ENCODE assay signal across 19 cellular contexts in genomic region chr12:72256725-72257124, GRCh38. TPM values are rescaled to one million over a fixed set of nuclear protein-coding genes. Genes with fewer than 3 reads are reported as not detected.
DNase-seq lines count a peak whose midpoint lies in the region; ATAC-seq and TF ChIP-seq lines count a peak whose summit lies in the region.
"Had no signal": no experiment of that assay in that cellular context is flagged by ENCODE, and none has a peak within 500 bp of the region (broad histone marks: within the 10 kb centered on the region; RNA-seq: fewer than 3 reads in every experiment).

No MANE protein-coding gene starts in this region.

- H3K23ac ChIP-seq in mesendoderm (ENCODE audit: low read length), result no peak overlapping the region

- no peak overlapping the region for H2BK5ac ChIP-seq in mesendoderm (ENCODE audit: low read length)

- CTCF ChIA-PET in PC-3 (lab: Charles Lee), result no interaction called here
- CTCF ChIA-PET in activated CD8-positive, alpha-beta T cell treated with anti-CD3 and anti-CD28 coated beads, Interleukin-2, amount 10 ng/mL, durations not matched to agents 7 days and 5 days (lab: Charles Lee), result no interaction called here

- no peak overlapping the region for H4K8ac ChIP-seq in mesendoderm (ENCODE audit: low read depth, low read length)

- no peak overlapping the region for H3K56ac ChIP-seq in mesendoderm (ENCODE audit: low read length)

- H3K4me3 ChIP-seq in PC-3 (ENCODE audit: low read length), result no peak overlapping the region
- H3K4me3 ChIP-seq in mesendoderm (ENCODE audit: low read length), result no peak overlapping the region
- H3K4me3 ChIP-seq: GM23248 had no signal

- no peak overlapping the region for H3K27ac Mint-ChIP-seq in activated CD8-positive, alpha-beta T cell treated with anti-CD3 and anti-CD28 coated beads, Interleukin-2, amount 10 ng/mL, durations not matched to agents 7 days and 5 days
- H3K27ac Mint-ChIP-seq: CD8-positive, alpha-beta T cell had no signal

- H3K79me1 ChIP-seq in mesendoderm (ENCODE audit: low read length), result no peaks in the 10 kb centered on the region

- no peak overlapping the region for H3K27ac ChIP-seq in PC-3 (ENCODE audit: low read length)
- no peak overlapping the region for H3K27ac ChIP-seq in mesendoderm (ENCODE audit: low read depth, low read length)
- H3K27ac ChIP-seq: GM23248 had no signal

- no TSS peak for BruUV-seq in PC-3 (replicated peaks; lab: Mats Ljungman, UMichigan)

- H3K27me3 Mint-ChIP-seq in activated CD8-positive, alpha-beta T cell treated with anti-CD3 and anti-CD28 coated beads, Interleukin-2, amount 10 ng/mL, durations not matched to agents 7 days and 5 days (ENCODE audit: low read depth), result no peaks in the 10 kb centered on the region

- H3K4me3 Mint-ChIP-seq in activated CD8-positive, alpha-beta T cell treated with anti-CD3 and anti-CD28 coated beads, Interleukin-2, amount 10 ng/mL, durations not matched to agents 7 days and 5 days, result no peak overlapping the region
- H3K4me3 Mint-ChIP-seq: CD8-positive, alpha-beta T cell had no signal

- no peaks in the 10 kb centered on the region for H3K4me1 ChIP-seq in PC-3 (ENCODE audit: insufficient read depth, low read length)
- H3K4me1 ChIP-seq in mesendoderm (ENCODE audit: control insufficient read depth, low read depth, low read length), result no peaks in the 10 kb centered on the region
- H3K4me1 ChIP-seq: Caco-2 had no signal

- intact Hi-C loops in PC-3 (cut with micrococcal nuclease), result no loop called here

- H2AK5ac ChIP-seq in mesendoderm (ENCODE audit: low read length), result no peak overlapping the region

- no peak overlapping the region for H3K4me2 ChIP-seq in PC-3 (ENCODE audit: low read length)
- H3K4me2 ChIP-seq in mesendoderm (ENCODE audit: low read length), result no peak overlapping the region

- no peak overlapping the region for H3K18ac ChIP-seq in mesendoderm (ENCODE audit: low read length)

- POLR2A ChIA-PET in PC-3 (lab: Charles Lee; ENCODE audit: unreplicated experiment), result no interaction called here
- POLR2A ChIA-PET in activated CD8-positive, alpha-beta T cell treated with anti-CD3 and anti-CD28 coated beads, Interleukin-2, amount 10 ng/mL, durations not matched to agents 7 days and 5 days (lab: Charles Lee), result no interaction called here

- H3K9me3 ChIP-seq in PC-3 (ENCODE audit: low read length), result no peaks in the 10 kb centered on the region
- H3K9me3 ChIP-seq: Caco-2 had no signal

- peak; percentile 44 for DNase-seq in AG08395 (ENCODE audit: low spot score)
- DNase-seq in EH (ENCODE audit: low read depth), result peak; percentile 75
- peak; percentile 26 for DNase-seq in PC-3
- peak; percentile 8 for DNase-seq in kidney tubule cell (ENCODE audit: low spot score)
- DNase-seq in mesendoderm, result no peak
- no peak for DNase-seq in activated CD8-positive, alpha-beta T cell treated with anti-CD3 and anti-CD28 coated beads, Interleukin-2, amount 10 ng/mL, durations not matched to agents 7 days and 5 days
- no peak for DNase-seq in GM03348 (ENCODE audit: low spot score)
- DNase-seq in NCI-H524 (lab: John Stamatoyannopoulos, UW), result no peak
- DNase-seq: 8988T; C1 segment of cervical spinal cord; Caco-2; CD8-positive, alpha-beta T cell; DMS153; DND-41; GF-D8; GM23248; H7; HCEC 1CT had no signal

- no peaks in the 10 kb centered on the region for H3F3A ChIP-seq in PC-3 (ENCODE audit: low read length, unreplicated experiment)

- H3K9ac ChIP-seq in PC-3 (ENCODE audit: low read length) (no peak overlapping the region), mesendoderm (ENCODE audit: low read length) (no peak overlapping the region)
- H3K9ac ChIP-seq: GM23248 had no signal

- no peaks in the 10 kb centered on the region for H3K9me3 Mint-ChIP-seq in activated CD8-positive, alpha-beta T cell treated with anti-CD3 and anti-CD28 coated beads, Interleukin-2, amount 10 ng/mL, durations not matched to agents 7 days and 5 days (ENCODE audit: insufficient read depth)

- H2BK15ac ChIP-seq in mesendoderm (replicated peaks; ENCODE audit: low read depth), result no peak overlapping the region

- H3K4ac ChIP-seq in mesendoderm (ENCODE audit: low read depth, low read length), result no peak overlapping the region

- H3K27me3 ChIP-seq in PC-3 (ENCODE audit: low read length) (no peaks in the 10 kb centered on the region), mesendoderm (ENCODE audit: insufficient read depth, low read length, poor library complexity) (no peaks in the 10 kb centered on the region)

- no peak overlapping the region for H4K5ac ChIP-seq in mesendoderm (ENCODE audit: low read length)

- H3K36me3 Mint-ChIP-seq in activated CD8-positive, alpha-beta T cell treated with anti-CD3 and anti-CD28 coated beads, Interleukin-2, amount 10 ng/mL, durations not matched to agents 7 days and 5 days (ENCODE audit: low read depth), result no peaks in the 10 kb centered on the region
- H3K36me3 Mint-ChIP-seq: CD8-positive, alpha-beta T cell had no signal

- whole genome bisulfite sequencing in mesendoderm (ENCODE audit: extremely low coverage, insufficient coverage, low lambda C conversion rate), result no CpG with 5 or more reads among the region's 1 CpG

- H3K36me3 ChIP-seq in PC-3 (ENCODE audit: low read depth, low read length), result peaks cover 49% of the 10 kb centered on the region
- no peaks in the 10 kb centered on the region for H3K36me3 ChIP-seq in mesendoderm (ENCODE audit: control insufficient read depth, insufficient read depth, low read length)

- no peak overlapping the region for H2BK120ac ChIP-seq in mesendoderm (ENCODE audit: low read depth, low read length)

- H3K9me2 ChIP-seq in PC-3 (replicated peaks; ENCODE audit: low read length), result no peaks in the 10 kb centered on the region

- no peaks in the 10 kb centered on the region for H3K79me2 ChIP-seq in PC-3 (ENCODE audit: low read length)
- no peaks in the 10 kb centered on the region for H3K79me2 ChIP-seq in mesendoderm (ENCODE audit: control insufficient read depth, insufficient read depth, low read length)

- no peaks in the 10 kb centered on the region for H3K4me1 Mint-ChIP-seq in activated CD8-positive, alpha-beta T cell treated with anti-CD3 and anti-CD28 coated beads, Interleukin-2, amount 10 ng/mL, durations not matched to agents 7 days and 5 days (ENCODE audit: low read depth)

- TF ChIP-seq CTCF in PC-3 (conservative IDR thresholded peaks at IDR 0.05; ENCODE audit: low read depth, low read length), result no peak

- no peak overlapping the region for H2AFZ ChIP-seq in PC-3 (ENCODE audit: low read length)
- H2AFZ ChIP-seq: GM23248 had no signal

- peak; percentile 27; the same call in 1 of the 2 replicates for ATAC-seq in PC-3
- ATAC-seq in activated CD8-positive, alpha-beta T cell treated with anti-CD3 and anti-CD28 coated beads, Interleukin-2, amount 10 ng/mL, durations not matched to agents 7 days and 5 days, result no peak
- ATAC-seq: CD8-positive, alpha-beta T cell had no signal

- H4K20me1 ChIP-seq in PC-3 (ENCODE audit: low read length), result no peaks in the 10 kb centered on the region

RNA-seq across cellular contexts. Expression of gene TRHDE, which starts 15.4 kb away (rescaled TPM):
- 16.5 and 17.7 TPM in 2 replicates for total RNA-seq in PC-3 (2014; rRNA removed)
- polyA plus RNA-seq in mesendoderm (2013, experiment 1 of 2), result 1.1 TPM
- 0.95 TPM for polyA plus RNA-seq in mesendoderm (2013, experiment 2 of 2)
- total RNA-seq in activated CD8-positive, alpha-beta T cell treated with anti-CD3 and anti-CD28 coated beads, Interleukin-2, amount 10 ng/mL, durations not matched to agents 7 days and 5 days, result not detected
- total RNA-seq: Caco-2; CD8-positive, alpha-beta T cell; G401 had no signal

Comparison
In these comparisons a context has a peak if more than half of its experiments do, and no peak if none do; other contexts are left out.
1. DNase-seq: peak in AG08395 (single experiment), EH (single experiment), PC-3 (single experiment) and kidney tubule cell (single experiment); none in mesendoderm (single experiment), activated CD8-positive, alpha-beta T cell treated with anti-CD3 and anti-CD28 coated beads, Interleukin-2, amount 10 ng/mL, durations not matched to agents 7 days and 5 days (single experiment), GM03348 (single experiment) and NCI-H524 (0 of 2).
2. RNA of gene TRHDE, which starts 15.4 kb away (total RNA-seq): 16.5 to 17.7 TPM in PC-3; not detected in activated CD8-positive, alpha-beta T cell treated with anti-CD3 and anti-CD28 coated beads, Interleukin-2, amount 10 ng/mL, durations not matched to agents 7 days and 5 days; every median in the first group is over 10 times any median in the second.